In the genomic region with DNA sequence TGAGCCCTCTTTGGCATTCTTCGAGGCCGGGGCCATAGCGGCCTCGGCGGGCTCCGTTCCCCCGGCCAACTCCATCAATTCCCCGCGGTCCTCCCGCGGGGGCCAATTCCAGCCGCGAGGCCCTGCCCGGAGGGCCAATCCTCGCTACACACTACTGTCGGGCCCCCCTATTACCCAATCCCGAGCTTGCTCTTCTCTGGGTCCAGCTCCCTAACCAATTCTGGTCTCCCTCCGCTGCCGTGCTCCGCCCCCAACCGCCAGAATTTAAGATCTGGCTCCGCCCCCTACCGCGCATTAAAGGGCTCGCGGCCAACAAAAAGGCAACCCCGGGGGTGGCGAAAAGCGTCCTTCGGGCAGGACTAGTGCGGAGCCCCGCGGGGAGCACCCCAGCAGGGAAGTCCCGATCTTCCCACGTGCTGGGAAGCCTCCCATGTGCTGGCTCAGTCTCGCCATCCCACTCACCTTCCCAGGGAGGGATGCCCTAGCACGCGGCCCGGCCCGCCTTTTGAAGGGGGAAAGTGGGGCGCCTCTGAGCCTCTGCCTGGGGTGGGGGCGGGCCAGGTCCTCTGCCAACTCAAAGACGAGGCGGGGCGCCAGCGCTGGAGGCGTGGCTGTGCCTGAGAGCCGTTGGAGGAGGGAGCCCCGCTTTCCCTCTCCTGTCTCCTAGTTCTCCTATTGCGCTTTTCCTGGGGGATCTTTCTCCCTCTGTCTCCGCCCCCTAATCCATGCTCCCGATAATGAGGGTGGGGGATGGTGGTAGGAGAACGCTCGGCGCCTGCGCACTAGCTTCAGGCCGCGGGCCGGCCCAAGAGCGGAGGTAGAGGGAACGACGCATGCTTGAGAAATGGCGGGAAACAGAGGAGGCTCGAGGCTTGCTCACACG, we compare ENCODE assay signal across 8 cellular contexts.
DNase-seq lines count a peak whose midpoint lies in the region; ATAC-seq lines count a peak whose summit lies in the region.

No MANE protein-coding gene starts in this region.

- H3K27me3 ChIP-seq in effector memory CD4-positive, alpha-beta T cell (replicated peaks; ENCODE audit: control insufficient read depth, insufficient read depth, low read length, poor library complexity, severe bottlenecking) = no peaks in the 10 kb centered on the region

- H3K4me3 ChIP-seq in effector memory CD4-positive, alpha-beta T cell (ENCODE audit: insufficient read depth, low read depth, low read length, poor library complexity, severe bottlenecking) = peak overlapping the region; percentile 80

- H3K4me1 ChIP-seq in effector memory CD4-positive, alpha-beta T cell (ENCODE audit: control insufficient read depth, insufficient read depth, low read length, poor library complexity, severe bottlenecking) = peaks cover 27% of the 10 kb centered on the region

- H3K9me3 ChIP-seq in effector memory CD4-positive, alpha-beta T cell (ENCODE audit: control insufficient read depth, low read length) = no peaks in the 10 kb centered on the region

- H3K36me3 ChIP-seq in effector memory CD4-positive, alpha-beta T cell (ENCODE audit: control insufficient read depth, insufficient read depth, low read length) = no peaks in the 10 kb centered on the region

- H3K27ac ChIP-seq in effector memory CD4-positive, alpha-beta T cell (ENCODE audit: insufficient read depth, low read length, poor library complexity, severe bottlenecking) = peak overlapping the region; percentile 75

- peak; percentile 90 for ATAC-seq in GM19023 (IDR thresholded peaks at IDR 0.05; ENCODE audit: unreplicated experiment)
- peak; percentile 77 for ATAC-seq in HG03159 (IDR thresholded peaks at IDR 0.05; ENCODE audit: unreplicated experiment)

- DNase-seq in AG08395 (ENCODE audit: low spot score) (peak; percentile 98), NCI-H526 (lab: John Stamatoyannopoulos, UW) (peak; percentile 91 to 97), medulla oblongata (ENCODE audit: extremely low spot score) (peak; percentile 95)
- peak; percentile 99 for DNase-seq in activated CD8-positive, alpha-beta memory T cell treated with anti-CD3 and anti-CD28 coated beads for 24 hours
- peak; percentile 85 to 89 (median 87) for DNase-seq in effector memory CD4-positive, alpha-beta T cell
- DNase-seq in stimulated activated CD4-positive, alpha-beta T cell treated with anti-CD3 and anti-CD28 coated beads, TNF-alpha, amount 100 ng/mL, for 24 hours (ENCODE audit: low read depth in 3 of 3) = peak; percentile 85 to 93 (median 91)

Comparison
In these comparisons a context has a peak if more than half of its experiments do, and no peak if none do; other contexts are left out.
1. Peak in every context shown above with its lines: DNase-seq, ATAC-seq, H3K4me3 ChIP-seq and H3K27ac ChIP-seq.